ENCODE assay signal across 10 cellular contexts in the genomic region with DNA sequence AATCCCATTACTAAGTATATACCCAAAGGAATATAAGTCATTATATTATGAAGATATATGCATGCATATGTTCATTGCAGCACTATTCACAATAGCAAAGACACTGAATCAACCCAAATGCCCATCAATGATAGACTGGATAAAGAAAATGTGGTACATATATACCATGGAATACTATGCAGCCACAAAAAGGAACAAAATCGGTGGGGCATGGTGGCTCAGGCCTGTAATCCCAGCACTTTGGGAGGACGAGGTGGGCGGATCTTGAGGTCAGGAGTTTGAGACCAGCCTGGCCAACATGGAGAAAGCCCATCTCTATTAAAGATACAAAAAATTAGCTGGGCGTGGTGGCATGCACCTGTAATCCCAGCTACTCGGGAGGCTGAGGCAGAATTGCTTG. TPM values are rescaled to one million over a fixed set of nuclear protein-coding genes. Genes with fewer than 3 reads are reported as not detected.
"Had no signal": no experiment of that assay in that cellular context is flagged by ENCODE, and none has a peak within 500 bp of the region (broad histone marks: within the 10 kb centered on the region; RNA-seq: fewer than 3 reads in every experiment).

No MANE protein-coding gene starts in this region.

RNA-seq across cellular contexts. Expression of gene ABHD12B, which starts 56.3 kb away (rescaled TPM):
- total RNA-seq: dermis microvascular lymphatic vessel endothelial cell, heart right ventricle, kidney epithelial cell, left lung, lung microvascular endothelial cell, natural killer cell, posterior vena cava, pulmonary artery endothelial cell, spleen, urinary bladder had no signal
